ENCODE assay signal across 8 cellular contexts in genomic region chr20:1392693-1393506, GRCh38. TPM values are rescaled to one million over a fixed set of nuclear protein-coding genes. Genes with fewer than 3 reads are reported as not detected.
A peak's percentile ranks its signal among the peaks of the same experiment; 100 is the strongest.
DNase-seq lines count a peak whose midpoint lies in the region; ATAC-seq and TF ChIP-seq lines count a peak whose summit lies in the region.

FKBP1A (minus strand) TSS chr20:1393054; CDS start chr20:1392998, 56 bp downstream.

- ATAC-seq in GM19452 (IDR thresholded peaks at IDR 0.05; ENCODE audit: unreplicated experiment) (peak; percentile 90), HG03575 (IDR thresholded peaks at IDR 0.05; ENCODE audit: extremely low read depth, insufficient number of reproducible peaks, low FRiP score, unreplicated experiment) (peak; percentile 38)

- H3K27me3 ChIP-seq in dorsolateral prefrontal cortex, result peaks cover 0 to 15% (median 0%) of the 10 kb centered on the region in 45 donors

- H3K4me3 ChIP-seq in dorsolateral prefrontal cortex (peak within 1 kb of the TSS; percentile 59 to 96 (median 84)), lower leg skin (ENCODE audit: low read depth, poor library complexity, severe bottlenecking) (peak within 1 kb of the TSS; percentile 98)

- H3K27me3 Mint-ChIP-seq in CD14-positive monocyte (ENCODE audit: low read depth in 3 of 3), result peaks cover 0 to 8% (median 8%) of the 10 kb centered on the region in 3 donors

- peak in 1 of 2 donors; percentile 37 for TF ChIP-seq POLR2A in lower leg skin (IDR thresholded peaks at IDR 0.05)

- H3K4me1 Mint-ChIP-seq in CD14-positive monocyte, result peaks cover 63% of the 10 kb centered on the region

- intact Hi-C loops in CD14-positive monocyte (cut with micrococcal nuclease), result loop anchor here (2.0 to 10.0 kb wide), 4 partner anchors 16 to 102 kb away; partner anchors contain the start of gene SIRPB2 (in 1 of the 2)
- intact Hi-C loops in dorsolateral prefrontal cortex (cut with DNase I), result loop anchor here (1.0 to 10.0 kb wide), 5 partner anchors 20 to 74 kb away; partner anchors contain the start of gene NSFL1C (in 2 of the 2)
- intact Hi-C loops in lower leg skin (cut with DNase I; ENCODE audit: low total_unique reads), result loop anchor here (10.0 kb wide), 1 partner anchor 58 kb away; no protein-coding TSS in a partner anchor

- peak within 1 kb of the TSS; percentile 93 to 98 (median 96) for H3K27ac Mint-ChIP-seq in CD14-positive monocyte

- TF ChIP-seq CTCF in CD14-positive monocyte (IDR thresholded peaks at IDR 0.05) (no peak), dorsolateral prefrontal cortex (IDR thresholded peaks at IDR 0.05 in 54 of 56, conservative IDR thresholded peaks at IDR 0.05 in 2 of 56; ENCODE audit: low read depth in 1 of 56, partially characterized antibody in 56 of 56) (peak in 51 of 56 donors; percentile 15 to 69 (median 46)), lower leg skin (IDR thresholded peaks at IDR 0.05) (no peak)

- peak within 1 kb of the TSS; percentile 92 to 96 for H3K4me3 Mint-ChIP-seq in CD14-positive monocyte

- whole genome bisulfite sequencing in lower leg skin, 2 donors, result 1 to 4% methylated on average over 8 to 32 of the region's 79 CpGs

- H3K36me3 Mint-ChIP-seq in CD14-positive monocyte, result peaks cover 16 to 24% of the 10 kb centered on the region in 2 donors

- DNase-seq in CD14-positive monocyte (ENCODE audit: low spot score) (peak; percentile 75), NCI-H82 (lab: John Stamatoyannopoulos, UW) (peak; percentile 93), dorsolateral prefrontal cortex (peak; percentile 73 to 91 (median 87)), lower leg skin (ENCODE audit: low spot score in 2 of 2) (peak; percentile 82 to 97)
- DNase-seq in activated CD4-positive, alpha-beta T cell treated with anti-CD3 and anti-CD28 coated beads, Interleukin-2, amount 50 U/mL, for 48 hours, result peak; percentile 87 to 89
- peak; percentile 79 to 87 for DNase-seq in stimulated activated CD4-positive, alpha-beta T cell treated with anti-CD3 and anti-CD28 coated beads, Interleukin-4, amount 100 ng/mL, for 48 hours (ENCODE audit: low read depth in 2 of 2)

- H3K27ac ChIP-seq in dorsolateral prefrontal cortex, result peak within 1 kb of the TSS in 58 of 59 donors; percentile 20 to 94 (median 80)

- H3K9me3 Mint-ChIP-seq in CD14-positive monocyte, result peaks cover 0 to 7% (median 0%) of the 10 kb centered on the region in 7 donors

RNA-seq across cellular contexts. Expression of gene FKBP1A, which starts in this region (rescaled TPM):
- polyA plus RNA-seq in CD14-positive monocyte, result 100 to 1,000 TPM; 155 to 194 TPM
- total RNA-seq in dorsolateral prefrontal cortex, result 100 to 1,000 TPM; 106 to 317 (median 196) TPM
- total RNA-seq in lower leg skin, result 100 to 1,000 TPM in 1 of 4 donors, 10 to 100 TPM in 3; 72.6 to 133 (median 87.5) TPM

Comparison
In these comparisons a context has a peak if more than half of its experiments do, and no peak if none do; other contexts are left out.
1. Peak in every context shown above with its lines: DNase-seq, ATAC-seq, H3K4me3 ChIP-seq and H3K27ac ChIP-seq.
2. CTCF ChIP-seq: peak in dorsolateral prefrontal cortex (51 of 56); none in CD14-positive monocyte (single experiment) and lower leg skin (0 of 3).